In the genomic region with DNA sequence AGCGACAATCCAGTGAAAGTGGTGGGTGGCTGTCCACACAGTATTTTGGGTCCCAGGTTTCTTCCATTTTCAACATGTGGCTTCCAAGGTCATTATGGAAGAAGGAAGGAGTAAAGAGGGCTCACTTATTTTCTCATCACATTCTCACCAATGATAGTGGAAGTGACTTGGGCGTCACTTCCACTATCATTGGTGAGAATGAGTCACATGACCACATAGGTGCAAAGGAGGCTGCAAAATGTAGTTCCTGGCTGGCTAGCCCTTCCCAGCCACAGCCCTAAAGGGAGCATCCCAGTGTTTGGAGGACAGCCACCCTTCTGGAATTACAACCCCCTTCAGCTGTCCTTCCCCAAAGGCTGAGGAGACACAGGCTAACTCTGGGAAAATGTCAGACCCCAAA, we compare ENCODE assay signal across 32 cellular contexts.
"Had no signal": no experiment of that assay in that cellular context is flagged by ENCODE, and none has a peak within 500 bp of the region (broad histone marks: within the 10 kb centered on the region; RNA-seq: fewer than 3 reads in every experiment).

No MANE protein-coding gene starts in this region.

- H3K36me3 Mint-ChIP-seq: activated CD8-positive, alpha-beta memory T cell treated with anti-CD3 and anti-CD28 coated beads, Interleukin-2, amount 10 ng/mL, durations not matched to agents 7 days and 5 days; activated naive CD4-positive, alpha-beta T cell treated with anti-CD3 and anti-CD28 coated beads, Interleukin-2, amount 50 U/mL, for 72 hours; activated naive CD8-positive, alpha-beta T cell treated with anti-CD3 and anti-CD28 coated beads, Interleukin-2, amount 10 ng/mL, durations not matched to agents 7 days and 5 days had no signal

- H3K36me3 ChIP-seq: ascending aorta, breast epithelium, cardiac muscle cell, colonic mucosa had no signal

- H3K27ac ChIP-seq: ascending aorta, breast epithelium, cardiac muscle cell, colonic mucosa, epithelial cell of prostate, VCaP had no signal

- ATAC-seq: activated CD8-positive, alpha-beta memory T cell treated with anti-CD3 and anti-CD28 coated beads, Interleukin-2, amount 10 ng/mL, durations not matched to agents 7 days and 5 days; activated CD8-positive, alpha-beta T cell treated with anti-CD3 and anti-CD28 coated beads, Interleukin-2, amount 10 ng/mL, durations not matched to agents 7 days and 5 days; activated naive CD4-positive, alpha-beta T cell treated with anti-CD3 and anti-CD28 coated beads, Interleukin-2, amount 50 U/mL, for 72 hours had no signal

- H3K4me3 ChIP-seq: ascending aorta, breast epithelium, cardiac muscle cell, colonic mucosa had no signal

- H3K27ac Mint-ChIP-seq: activated B cell treated with CpG ODN at 0.5 μM for 24 hours; activated CD4-positive, alpha-beta memory T cell treated with anti-CD3 and anti-CD28 coated beads for 36 hours; activated CD4-positive, alpha-beta T cell treated with anti-CD3 and anti-CD28 coated beads for 36 hours; activated CD4-positive, alpha-beta T cell treated with anti-CD3 and anti-CD28 coated beads, Interleukin-2, amount 10 ng/mL, durations not matched to agents 24 days and 14 days; activated CD8-positive, alpha-beta memory T cell treated with anti-CD3 and anti-CD28 coated beads, Interleukin-2, amount 10 ng/mL, durations not matched to agents 7 days and 5 days; activated CD8-positive, alpha-beta T cell treated with anti-CD3 and anti-CD28 coated beads, Interleukin-2, amount 10 ng/mL, durations not matched to agents 7 days and 5 days; activated naive CD4-positive, alpha-beta T cell treated with anti-CD3 and anti-CD28 coated beads for 36 hours; activated naive CD4-positive, alpha-beta T cell treated with anti-CD3 and anti-CD28 coated beads, Interleukin-2, amount 50 U/mL, for 72 hours; activated naive CD8-positive, alpha-beta T cell treated with anti-CD3 and anti-CD28 coated beads, Interleukin-2, amount 10 ng/mL, durations not matched to agents 7 days and 5 days; activated T-helper 1 cell treated with anti-CD3 and anti-CD28 coated beads, Interleukin-12 subunit alpha, Interleukin-12 subunit beta, Interleukin-2, Interleukin-4 antibody, amounts not matched to agents 30 ng/mL and 10 ng/mL and 1 ng/mL, durations not matched to agents 14 hours and 24 hours and 36 hours; activated T-helper 2 cell treated with anti-CD3 and anti-CD28 coated beads, Interferon-gamma antibody, Interleukin-2, Interleukin-4, amounts not matched to agents 10 μg/mL and 5 μg/mL and 100 μg/mL, durations not matched to agents 14 hours and 24 hours and 36 hours had no signal

- H3K4me1 Mint-ChIP-seq: activated B cell treated with CpG ODN at 0.5 μM for 24 hours; activated CD4-positive, alpha-beta T cell treated with anti-CD3 and anti-CD28 coated beads for 36 hours; activated CD4-positive, alpha-beta T cell treated with anti-CD3 and anti-CD28 coated beads, Interleukin-2, amount 10 ng/mL, durations not matched to agents 24 days and 14 days; activated CD8-positive, alpha-beta memory T cell treated with anti-CD3 and anti-CD28 coated beads, Interleukin-2, amount 10 ng/mL, durations not matched to agents 7 days and 5 days had no signal

- H3K4me1 ChIP-seq: ascending aorta, breast epithelium, colonic mucosa had no signal

- H3K9me3 ChIP-seq: ascending aorta, colonic mucosa had no signal

- H3K4me3 Mint-ChIP-seq: activated B cell treated with CpG ODN at 0.5 μM for 24 hours; activated CD4-positive, alpha-beta memory T cell treated with anti-CD3 and anti-CD28 coated beads for 36 hours; activated CD4-positive, alpha-beta T cell treated with anti-CD3 and anti-CD28 coated beads for 36 hours; activated CD4-positive, alpha-beta T cell treated with anti-CD3 and anti-CD28 coated beads, Interleukin-2, amount 10 ng/mL, durations not matched to agents 24 days and 14 days; activated CD8-positive, alpha-beta memory T cell treated with anti-CD3 and anti-CD28 coated beads, Interleukin-2, amount 10 ng/mL, durations not matched to agents 7 days and 5 days; activated CD8-positive, alpha-beta T cell treated with anti-CD3 and anti-CD28 coated beads, Interleukin-2, amount 10 ng/mL, durations not matched to agents 7 days and 5 days; activated naive CD4-positive, alpha-beta T cell treated with anti-CD3 and anti-CD28 coated beads for 36 hours; activated naive CD8-positive, alpha-beta T cell treated with anti-CD3 and anti-CD28 coated beads, Interleukin-2, amount 10 ng/mL, durations not matched to agents 7 days and 5 days; activated T-helper 1 cell treated with anti-CD3 and anti-CD28 coated beads, Interleukin-12 subunit alpha, Interleukin-12 subunit beta, Interleukin-2, Interleukin-4 antibody, amounts not matched to agents 30 ng/mL and 10 ng/mL and 1 ng/mL, durations not matched to agents 14 hours and 24 hours and 36 hours; brain had no signal

- H3K27me3 ChIP-seq: ascending aorta, breast epithelium, cardiac muscle cell, colonic mucosa had no signal

- H3K9me3 Mint-ChIP-seq: activated B cell treated with CpG ODN at 0.5 μM for 24 hours; activated CD4-positive, alpha-beta memory T cell treated with anti-CD3 and anti-CD28 coated beads for 36 hours; activated CD4-positive, alpha-beta T cell treated with anti-CD3 and anti-CD28 coated beads, Interleukin-2, amount 10 ng/mL, durations not matched to agents 24 days and 14 days; activated naive CD4-positive, alpha-beta T cell treated with anti-CD3 and anti-CD28 coated beads for 36 hours; activated naive CD4-positive, alpha-beta T cell treated with anti-CD3 and anti-CD28 coated beads, Interleukin-2, amount 50 U/mL, for 72 hours; activated T-helper 1 cell treated with anti-CD3 and anti-CD28 coated beads, Interleukin-12 subunit alpha, Interleukin-12 subunit beta, Interleukin-2, Interleukin-4 antibody, amounts not matched to agents 30 ng/mL and 10 ng/mL and 1 ng/mL, durations not matched to agents 14 hours and 24 hours and 36 hours; activated T-helper 2 cell treated with anti-CD3 and anti-CD28 coated beads, Interferon-gamma antibody, Interleukin-2, Interleukin-4, amounts not matched to agents 10 μg/mL and 5 μg/mL and 100 μg/mL, durations not matched to agents 14 hours and 24 hours and 36 hours had no signal

- H3K27me3 Mint-ChIP-seq: activated B cell treated with CpG ODN at 0.5 μM for 24 hours; activated CD4-positive, alpha-beta memory T cell treated with anti-CD3 and anti-CD28 coated beads for 36 hours; activated CD4-positive, alpha-beta T cell treated with anti-CD3 and anti-CD28 coated beads for 36 hours; activated CD4-positive, alpha-beta T cell treated with anti-CD3 and anti-CD28 coated beads, Interleukin-2, amount 10 ng/mL, durations not matched to agents 24 days and 14 days; activated CD8-positive, alpha-beta memory T cell treated with anti-CD3 and anti-CD28 coated beads, Interleukin-2, amount 10 ng/mL, durations not matched to agents 7 days and 5 days; activated naive CD8-positive, alpha-beta T cell treated with anti-CD3 and anti-CD28 coated beads, Interleukin-2, amount 10 ng/mL, durations not matched to agents 7 days and 5 days had no signal

- DNase-seq: activated B cell treated with CpG ODN at 0.5 μM for 24 hours; activated CD4-positive, alpha-beta T cell treated with anti-CD3 and anti-CD28 coated beads, Interleukin-2, amount 10 ng/mL, durations not matched to agents 24 days and 14 days; activated CD4-positive, CD25-positive, alpha-beta regulatory T cell treated with anti-CD3 and anti-CD28 coated beads, Interleukin-2, amount 50 U/mL, for 72 hours; activated CD8-positive, alpha-beta memory T cell treated with anti-CD3 and anti-CD28 coated beads, Interleukin-2, amount 10 ng/mL, durations not matched to agents 7 days and 5 days; activated CD8-positive, alpha-beta memory T cell treated with anti-CD3 and anti-CD28 coated beads, Interleukin-2, amount 50 U/mL, for 4 hours; activated CD8-positive, alpha-beta T cell treated with anti-CD3 and anti-CD28 coated beads, Interleukin-2, amount 10 ng/mL, durations not matched to agents 7 days and 5 days; activated effector memory CD4-positive, alpha-beta T cell treated with anti-CD3 and anti-CD28 coated beads, Interleukin-2, amount 50 U/mL, for 16 hours; activated naive CD8-positive, alpha-beta T cell treated with anti-CD3 and anti-CD28 coated beads, Interleukin-2, amount 10 ng/mL, durations not matched to agents 7 days and 5 days; activated T-cell treated with anti-CD3 and anti-CD28 coated beads, Interleukin-2, amount 50 U/mL, for 1 hour; central memory CD4-positive, alpha-beta T cell; cerebellar nuclear complex; colonic mucosa; effector CD8-positive, alpha-beta T cell; foreskin fibroblast; head of caudate nucleus; T-helper 2 cell had no signal

- FAIRE-seq: endometrium, endothelial cell of umbilical vein, frontal cortex, TTC549 had no signal
